In the genomic region with DNA sequence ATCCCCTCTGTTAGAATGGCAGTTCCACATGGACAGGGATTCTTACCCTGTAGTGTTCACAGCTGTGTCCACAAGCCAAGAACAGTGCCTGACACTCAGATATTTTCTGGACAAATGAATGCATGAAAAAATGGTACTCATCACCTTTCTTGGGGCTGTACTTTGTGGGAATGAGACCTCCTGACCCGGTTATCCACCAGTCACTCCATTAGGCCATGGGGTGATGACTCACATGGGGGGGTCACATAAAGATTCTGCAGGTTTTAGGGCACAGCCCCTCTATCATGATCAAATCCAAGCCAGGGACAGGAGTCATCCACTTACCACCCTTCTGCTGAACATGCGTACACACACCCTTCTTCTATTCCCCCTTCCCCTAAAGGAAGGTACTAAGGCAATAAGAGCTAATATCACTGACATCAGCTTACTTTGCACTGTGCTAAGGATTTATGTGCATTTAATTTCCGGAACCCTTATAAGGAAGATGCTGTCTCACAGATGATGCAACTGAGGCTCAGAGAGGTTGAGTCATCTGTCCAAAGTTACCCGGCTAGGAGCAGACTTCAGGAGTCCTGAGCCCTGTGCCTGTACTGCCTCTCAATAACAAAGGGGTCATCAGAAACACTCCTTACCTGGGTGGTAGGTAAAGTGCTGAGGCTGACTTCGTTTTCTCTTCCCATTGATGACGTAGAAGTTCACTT, we compare ENCODE assay signal across 13 cellular contexts.
DNase-seq lines count a peak whose midpoint lies in the region; ATAC-seq and TF ChIP-seq lines count a peak whose summit lies in the region.
"Had no signal": no experiment of that assay in that cellular context is flagged by ENCODE, and none has a peak within 500 bp of the region (broad histone marks: within the 10 kb centered on the region; RNA-seq: fewer than 3 reads in every experiment).

No MANE protein-coding gene starts in this region.

- H3K27me3 Mint-ChIP-seq in Calu3 (ENCODE audit: unreplicated experiment) (no peaks in the 10 kb centered on the region), neural progenitor cell (ENCODE audit: insufficient read depth, low read depth) (peaks cover 5% of the 10 kb centered on the region)

- H3F3A ChIP-seq in neural progenitor cell (ENCODE audit: low read depth), result no peaks in the 10 kb centered on the region

- H3K36me3 ChIP-seq in osteoblast (ENCODE audit: insufficient read depth, low read length) (no peaks in the 10 kb centered on the region), neural progenitor cell (no peaks in the 10 kb centered on the region), vagina (no peaks in the 10 kb centered on the region)

- in situ Hi-C loops in GM13977 (cut with MboI; ENCODE audit: low pct_unique_long_range_greater_than_20kb, low sequenced_read_pairs, unreplicated experiment), result no loop called here

- no peak overlapping the region for H2AFZ ChIP-seq in osteoblast (ENCODE audit: low read length)
- H2AFZ ChIP-seq in neural progenitor cell (replicated peaks), result no peak overlapping the region

- H3K4me1 ChIP-seq in osteoblast (ENCODE audit: insufficient read depth, low read length) (peaks cover 7% of the 10 kb centered on the region), neural progenitor cell (no peaks in the 10 kb centered on the region), vagina (no peaks in the 10 kb centered on the region)

- DNase-seq in Calu3 (peak; percentile 18), NB4 (ENCODE audit: low read depth) (peak; percentile 53), cardiac fibroblast (ENCODE audit: low read depth in 2 of 2) (peak; percentile 73 to 93), osteoblast (ENCODE audit: insufficient read length, low spot score, missing footprints) (peak; percentile 95), neural progenitor cell (ENCODE audit: low spot score) (no peak), vagina (ENCODE audit: extremely low spot score in 2 of 2) (no peak), GM13977 (ENCODE audit: low spot score) (no peak)
- DNase-seq: activated CD4-positive, alpha-beta T cell treated with anti-CD3 and anti-CD28 coated beads for 1 hour; left ventricle myocardium superior; NCI-H1417 treated with DMSO at 0.1 percent for 48 hours had no signal

- no peak overlapping the region for H3K4me3 Mint-ChIP-seq in Calu3 (ENCODE audit: low read depth, unreplicated experiment)
- H3K4me3 Mint-ChIP-seq in neural progenitor cell, result no peak overlapping the region

- CTCF ChIA-PET in Calu3 (lab: Charles Lee), result interaction anchor here (1.1 kb wide), 1 partner anchor 12 kb away, joined by 3 read pairs; no protein-coding TSS in a partner anchor

- no peak overlapping the region for H3K27ac Mint-ChIP-seq in Calu3 (ENCODE audit: unreplicated experiment)
- H3K27ac Mint-ChIP-seq in neural progenitor cell, result no peak overlapping the region

- H3K9ac ChIP-seq in neural progenitor cell, result no peak overlapping the region

- H3K27me3 ChIP-seq in osteoblast (ENCODE audit: insufficient read depth, low read length) (no peaks in the 10 kb centered on the region), neural progenitor cell (no peaks in the 10 kb centered on the region), vagina (no peaks in the 10 kb centered on the region)

- H3K9me3 Mint-ChIP-seq in Calu3 (ENCODE audit: low read depth, unreplicated experiment) (no peaks in the 10 kb centered on the region), neural progenitor cell (no peaks in the 10 kb centered on the region)
- H3K9me3 Mint-ChIP-seq: activated naive CD4-positive, alpha-beta T cell treated with anti-CD3 and anti-CD28 coated beads, Interleukin-2, amount 50 U/mL, for 72 hours had no signal

- H3K79me2 ChIP-seq in osteoblast (ENCODE audit: insufficient read depth, low read length) (no peaks in the 10 kb centered on the region), neural progenitor cell (ENCODE audit: low read depth) (no peaks in the 10 kb centered on the region)

- H3K4me2 ChIP-seq in osteoblast (ENCODE audit: insufficient read depth, low read length) (no peak overlapping the region), neural progenitor cell (no peak overlapping the region)

- BruUV-seq in Calu3 (replicated peaks; lab: Mats Ljungman, UMichigan), result no TSS peak

- intact Hi-C loops in Calu3 (cut with micrococcal nuclease; ENCODE audit: unreplicated experiment) (no loop called here), vagina (cut with DNase I) (no loop called here)

- H3K36me3 Mint-ChIP-seq in Calu3 (ENCODE audit: insufficient read depth, unreplicated experiment) (no peaks in the 10 kb centered on the region), neural progenitor cell (no peaks in the 10 kb centered on the region)

- H4K20me1 ChIP-seq in osteoblast (ENCODE audit: insufficient read depth, low read length), result no peaks in the 10 kb centered on the region
- H4K20me1 ChIP-seq in neural progenitor cell (ENCODE audit: low read depth), result no peaks in the 10 kb centered on the region

- ATAC-seq in GM18498 (IDR thresholded peaks at IDR 0.05; ENCODE audit: unreplicated experiment), result no peak
- ATAC-seq: activated naive CD4-positive, alpha-beta T cell treated with anti-CD3 and anti-CD28 coated beads, Interleukin-2, amount 50 U/mL, for 72 hours; left ventricle myocardium superior; Panc1 had no signal

- H3K27ac ChIP-seq in osteoblast (ENCODE audit: low read depth, low read length), result no peak overlapping the region
- H3K27ac ChIP-seq in neural progenitor cell, result no peak overlapping the region
- H3K27ac ChIP-seq in vagina, result no peak overlapping the region

- no peak overlapping the region for H3K4me3 ChIP-seq in NB4 (ENCODE audit: low read depth, low read length)
- no peak overlapping the region for H3K4me3 ChIP-seq in cardiac fibroblast (replicated peaks in 1 of 2; ENCODE audit: low read depth in 2 of 2, low read length in 2 of 2)
- no peak overlapping the region for H3K4me3 ChIP-seq in osteoblast (ENCODE audit: insufficient read depth, low read length)
- no peak overlapping the region for H3K4me3 ChIP-seq in neural progenitor cell
- no peak overlapping the region for H3K4me3 ChIP-seq in vagina

- no peak for TF ChIP-seq CTCF in Calu3 (IDR thresholded peaks at IDR 0.05; ENCODE audit: unreplicated experiment)
- TF ChIP-seq CTCF in NB4 (IDR thresholded peaks at IDR 0.05; ENCODE audit: low read depth, low read length), result no peak
- TF ChIP-seq CTCF in cardiac fibroblast (IDR thresholded peaks at IDR 0.05; ENCODE audit: low read depth, low read length), result no peak
- no peak for TF ChIP-seq CTCF in osteoblast (IDR thresholded peaks at IDR 0.05; ENCODE audit: extremely low read depth, low read depth, low read length)
- no peak for TF ChIP-seq CTCF in neural progenitor cell (IDR thresholded peaks at IDR 0.05)
- TF ChIP-seq CTCF in vagina (IDR thresholded peaks at IDR 0.05), result no peak
- TF ChIP-seq CTCF in GM13977 (IDR thresholded peaks at IDR 0.05; ENCODE audit: extremely low read depth, insufficient read depth, missing control alignments), result no peak

- H3K9me3 ChIP-seq in osteoblast (ENCODE audit: low read depth, low read length) (no peaks in the 10 kb centered on the region), neural progenitor cell (ENCODE audit: low read depth) (no peaks in the 10 kb centered on the region), vagina (no peaks in the 10 kb centered on the region)

- TF ChIP-seq POLR2A in NB4 (IDR thresholded peaks at IDR 0.05; ENCODE audit: extremely low read depth, insufficient read length) (no peak), vagina (IDR thresholded peaks at IDR 0.05) (no peak)

- H3K4me1 Mint-ChIP-seq in Calu3 (ENCODE audit: low read depth, unreplicated experiment) (no peaks in the 10 kb centered on the region), neural progenitor cell (peaks cover 16% of the 10 kb centered on the region)

Comparison
In these comparisons a context has a peak if more than half of its experiments do, and no peak if none do; other contexts are left out.
1. DNase-seq: peak in Calu3 (single experiment), NB4 (single experiment), cardiac fibroblast (2 of 2) and osteoblast (single experiment); none in neural progenitor cell (single experiment), vagina (0 of 2) and GM13977 (single experiment).